In the genomic region with DNA sequence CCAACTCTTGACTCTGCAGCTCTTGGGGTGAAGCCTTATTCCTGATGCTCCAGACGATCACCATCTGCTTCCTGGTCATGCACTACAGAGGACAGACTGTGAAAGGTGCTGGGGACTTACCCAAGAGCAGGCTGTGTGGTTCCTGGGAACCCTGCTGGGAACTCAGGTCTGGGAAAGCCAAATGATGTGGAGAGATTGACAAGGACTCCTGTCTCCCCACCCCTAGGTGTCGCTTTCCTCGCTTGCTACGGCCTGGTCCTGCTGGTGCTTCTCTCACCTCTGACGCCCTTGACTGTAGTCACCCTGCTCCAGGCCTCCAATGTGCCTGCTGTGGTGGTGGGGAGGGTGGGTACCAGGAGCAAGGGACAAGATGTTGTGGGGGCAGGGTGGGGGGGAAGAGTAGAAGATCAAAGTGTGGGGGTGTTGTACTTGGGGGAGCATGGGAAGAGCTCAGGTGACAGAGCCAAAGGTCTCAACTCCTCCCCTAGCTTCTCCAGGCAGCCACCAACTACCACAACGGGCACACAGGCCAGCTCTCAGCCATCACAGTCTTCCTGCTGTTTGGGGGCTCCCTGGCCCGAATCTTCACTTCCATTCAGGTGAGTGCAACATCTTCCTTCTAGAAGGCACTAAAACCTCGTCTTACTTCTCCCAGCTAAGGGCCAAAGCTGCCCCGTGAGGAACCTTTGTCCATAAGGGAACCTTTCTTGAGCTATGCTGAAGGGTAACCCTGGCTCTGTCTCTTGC, we compare ENCODE assay signal across 8 cellular contexts. TPM values are rescaled to one million over a fixed set of nuclear protein-coding genes. Genes with fewer than 3 reads are reported as not detected.
DNase-seq lines count a peak whose midpoint lies in the region; ATAC-seq and TF ChIP-seq lines count a peak whose summit lies in the region.

No MANE protein-coding gene starts in this region.

- intact Hi-C loops in CD4-positive, alpha-beta T cell (cut with DNase I, micrococcal nuclease) = loop anchor here in 1 of 2 experiments (10.0 kb wide), 1 partner anchor 542 kb away; the partner anchor contains the start of gene SLC16A11

- no peaks in the 10 kb centered on the region for H3K27me3 ChIP-seq in CD4-positive, alpha-beta T cell (ENCODE audit: control insufficient read depth, insufficient read depth, low read length)
- H3K27me3 ChIP-seq in HL-60 (ENCODE audit: insufficient read depth, poor library complexity, severe bottlenecking) (no peaks in the 10 kb centered on the region), liver (ENCODE audit: control insufficient read depth in 4 of 4, insufficient read depth in 4 of 4, low read length in 3 of 4) (no peaks in the 10 kb centered on the region)

- H3K4me3 ChIP-seq in HL-60 (replicated peaks; ENCODE audit: insufficient read depth, low read length) (no peak overlapping the region), liver (ENCODE audit: low read depth in 1 of 3, low read length in 3 of 3) (no peak overlapping the region)

- peaks cover 41% of the 10 kb centered on the region for H3K36me3 Mint-ChIP-seq in CD4-positive, alpha-beta T cell (ENCODE audit: low read depth)
- H3K36me3 Mint-ChIP-seq in activated naive CD8-positive, alpha-beta T cell treated with anti-CD3 and anti-CD28 coated beads, Interleukin-2, amount 50 U/mL, for 24 hours (ENCODE audit: low read depth) = peaks cover 23% of the 10 kb centered on the region

- H3K4me1 Mint-ChIP-seq in CD4-positive, alpha-beta T cell (ENCODE audit: low read depth) = peaks cover 27% of the 10 kb centered on the region
- peaks cover 37% of the 10 kb centered on the region for H3K4me1 Mint-ChIP-seq in activated naive CD8-positive, alpha-beta T cell treated with anti-CD3 and anti-CD28 coated beads, Interleukin-2, amount 50 U/mL, for 24 hours

- H3K9ac ChIP-seq in liver (ENCODE audit: low read depth in 1 of 2, low read length in 2 of 2) = no peak overlapping the region

- TF ChIP-seq CTCF in CD4-positive, alpha-beta T cell (IDR thresholded peaks at IDR 0.05) = no peak
- TF ChIP-seq CTCF in HL-60 (IDR thresholded peaks at IDR 0.05; ENCODE audit: insufficient read depth, low read length) (peak; percentile 56), liver (IDR thresholded peaks at IDR 0.05; ENCODE audit: low read depth, low read length, missing input control) (no peak)

- WGBS in liver = 74% methylated on average over 9 of the region's 9 CpGs

- peak; percentile 31 to 57 for TF ChIP-seq RAD21 in liver (IDR thresholded peaks at IDR 0.05)

- H3K27ac Mint-ChIP-seq in CD4-positive, alpha-beta T cell = no peak overlapping the region
- H3K27ac Mint-ChIP-seq in activated naive CD8-positive, alpha-beta T cell treated with anti-CD3 and anti-CD28 coated beads, Interleukin-2, amount 50 U/mL, for 24 hours = peak overlapping the region; percentile 18

- CTCF ChIA-PET in CD4-positive, alpha-beta T cell (lab: Charles Lee) = interaction anchor here (4.3 kb wide), 1 partner anchor 101 kb away, joined by 21 read pairs; the partner anchor contains the start of genes TP53 and WRAP53

- no peaks in the 10 kb centered on the region for H3K27me3 Mint-ChIP-seq in CD4-positive, alpha-beta T cell
- H3K27me3 Mint-ChIP-seq in activated naive CD8-positive, alpha-beta T cell treated with anti-CD3 and anti-CD28 coated beads, Interleukin-2, amount 50 U/mL, for 24 hours = no peaks in the 10 kb centered on the region

- no peaks in the 10 kb centered on the region for H3K9me3 Mint-ChIP-seq in CD4-positive, alpha-beta T cell
- no peaks in the 10 kb centered on the region for H3K9me3 Mint-ChIP-seq in activated naive CD8-positive, alpha-beta T cell treated with anti-CD3 and anti-CD28 coated beads, Interleukin-2, amount 50 U/mL, for 24 hours

- H3K4me3 Mint-ChIP-seq in CD4-positive, alpha-beta T cell = peak overlapping the region; percentile 20
- no peak overlapping the region for H3K4me3 Mint-ChIP-seq in activated naive CD8-positive, alpha-beta T cell treated with anti-CD3 and anti-CD28 coated beads, Interleukin-2, amount 50 U/mL, for 24 hours

- no peak for DNase-seq in CD4-positive, alpha-beta T cell
- DNase-seq in HL-60 (ENCODE audit: low read depth in 1 of 2, low spot score in 1 of 2) (peak in 1 of 2 experiments; percentile 63), SIG-M5 (lab: John Stamatoyannopoulos, UW) (no peak), NCI-H345 treated with DMSO at 0.1 percent for 48 hours (lab: John Stamatoyannopoulos, UW; ENCODE audit: unreplicated experiment) (no peak)
- no peak for DNase-seq in activated naive CD8-positive, alpha-beta T cell treated with anti-CD3 and anti-CD28 coated beads, Interleukin-2, amount 50 U/mL, for 24 hours
- no peak for DNase-seq in activated CD8-positive, alpha-beta memory T cell treated with anti-CD3 and anti-CD28 coated beads for 24 hours

- peaks cover 7 to 24% (median 10%) of the 10 kb centered on the region in 4 donors for H3K36me3 ChIP-seq in liver (ENCODE audit: control insufficient read depth in 4 of 4, insufficient read depth in 3 of 4, low read depth in 1 of 4, low read length in 3 of 4)

- POLR2A ChIA-PET in CD4-positive, alpha-beta T cell (lab: Charles Lee) = no interaction called here

- ATAC-seq in CD4-positive, alpha-beta T cell (ENCODE audit: poor library complexity) = no peak
- ATAC-seq in activated naive CD8-positive, alpha-beta T cell treated with anti-CD3 and anti-CD28 coated beads, Interleukin-2, amount 50 U/mL, for 24 hours = no peak
- no peak for ATAC-seq in HG03039 (IDR thresholded peaks at IDR 0.05; ENCODE audit: unreplicated experiment)

- H3K4me1 ChIP-seq in liver (ENCODE audit: control insufficient read depth in 4 of 4, insufficient read depth in 4 of 4, low read length in 3 of 4) = peaks cover 5 to 30% (median 16%) of the 10 kb centered on the region in 4 donors

- no peaks in the 10 kb centered on the region for H3K9me3 ChIP-seq in CD4-positive, alpha-beta T cell (ENCODE audit: control insufficient read depth, low read length)
- H3K9me3 ChIP-seq in liver (ENCODE audit: control insufficient read depth in 4 of 4, low read length in 3 of 4) = no peaks in the 10 kb centered on the region

- H3K27ac ChIP-seq in CD4-positive, alpha-beta T cell (ENCODE audit: low read depth, low read length) = no peak overlapping the region
- H3K27ac ChIP-seq in HL-60 (replicated peaks) (peak overlapping the region; percentile 63), liver (ENCODE audit: low read depth in 1 of 2, low read length in 2 of 2) (no peak overlapping the region)

TF ChIP-seq in liver, 16 proteins besides CTCF, POLR2A, EP300 and RAD21:
- TF ChIP-seq, protein P1, sequence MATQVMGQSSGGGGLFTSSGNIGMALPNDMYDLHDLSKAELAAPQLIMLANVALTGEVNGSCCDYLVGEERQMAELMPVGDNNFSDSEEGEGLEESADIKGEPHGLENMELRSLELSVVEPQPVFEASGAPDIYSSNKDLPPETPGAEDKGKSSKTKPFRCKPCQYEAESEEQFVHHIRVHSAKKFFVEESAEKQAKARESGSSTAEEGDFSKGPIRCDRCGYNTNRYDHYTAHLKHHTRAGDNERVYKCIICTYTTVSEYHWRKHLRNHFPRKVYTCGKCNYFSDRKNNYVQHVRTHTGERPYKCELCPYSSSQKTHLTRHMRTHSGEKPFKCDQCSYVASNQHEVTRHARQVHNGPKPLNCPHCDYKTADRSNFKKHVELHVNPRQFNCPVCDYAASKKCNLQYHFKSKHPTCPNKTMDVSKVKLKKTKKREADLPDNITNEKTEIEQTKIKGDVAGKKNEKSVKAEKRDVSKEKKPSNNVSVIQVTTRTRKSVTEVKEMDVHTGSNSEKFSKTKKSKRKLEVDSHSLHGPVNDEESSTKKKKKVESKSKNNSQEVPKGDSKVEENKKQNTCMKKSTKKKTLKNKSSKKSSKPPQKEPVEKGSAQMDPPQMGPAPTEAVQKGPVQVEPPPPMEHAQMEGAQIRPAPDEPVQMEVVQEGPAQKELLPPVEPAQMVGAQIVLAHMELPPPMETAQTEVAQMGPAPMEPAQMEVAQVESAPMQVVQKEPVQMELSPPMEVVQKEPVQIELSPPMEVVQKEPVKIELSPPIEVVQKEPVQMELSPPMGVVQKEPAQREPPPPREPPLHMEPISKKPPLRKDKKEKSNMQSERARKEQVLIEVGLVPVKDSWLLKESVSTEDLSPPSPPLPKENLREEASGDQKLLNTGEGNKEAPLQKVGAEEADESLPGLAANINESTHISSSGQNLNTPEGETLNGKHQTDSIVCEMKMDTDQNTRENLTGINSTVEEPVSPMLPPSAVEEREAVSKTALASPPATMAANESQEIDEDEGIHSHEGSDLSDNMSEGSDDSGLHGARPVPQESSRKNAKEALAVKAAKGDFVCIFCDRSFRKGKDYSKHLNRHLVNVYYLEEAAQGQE (IDR thresholded peaks at IDR 0.05) = no peak
TF ChIP-seq in liver: peak in this region for 0.

RNA-seq across cellular contexts. Expression of gene SOX15, which starts 3.0 kb away (rescaled TPM):
- under 1 TPM in 1 of 2 experiments, not detected in 1; 0.30 TPM for total RNA-seq in CD4-positive, alpha-beta T cell
- under 1 TPM in 1 of 2 donors, not detected in 1; 0.17 TPM for total RNA-seq in liver
- under 1 TPM; 0.06 to 0.33 TPM for polyA plus RNA-seq in liver

RNA-seq across cellular contexts. Expression of gene MPDU1, which starts 3.2 kb away (rescaled TPM):
- total RNA-seq in CD4-positive, alpha-beta T cell = 10 to 100 TPM; 12.0 to 12.9 TPM
- 100 to 1,000 TPM in 1 of 2 donors, 10 to 100 TPM in 1; 71.6 to 111 TPM for total RNA-seq in liver
- polyA plus RNA-seq in liver = 100 to 1,000 TPM in 1 of 2 donors, 10 to 100 TPM in 1; 55.3 to 136 TPM

RNA-seq across cellular contexts. Expression of gene CD68, which starts 7.4 kb away (rescaled TPM):
- under 1 TPM; 0.33 to 0.95 TPM for total RNA-seq in CD4-positive, alpha-beta T cell
- total RNA-seq in liver = 10 to 100 TPM; 15.8 to 50.4 TPM
- polyA plus RNA-seq in liver = 10 to 100 TPM; 14.2 to 88.6 TPM

RNA-seq across cellular contexts. Expression of gene SENP3, which starts 25.1 kb away (rescaled TPM):
- 10 to 100 TPM; 27.7 to 28.9 TPM for total RNA-seq in CD4-positive, alpha-beta T cell
- 10 to 100 TPM; 21.3 to 29.2 TPM for total RNA-seq in liver
- polyA plus RNA-seq in liver = 10 to 100 TPM in 1 of 2 donors, 1 to 10 TPM in 1; 4.9 to 18.2 TPM

RNA-seq across cellular contexts. Expression of gene FXR2, which starts 27.9 kb away (rescaled TPM):
- total RNA-seq in CD4-positive, alpha-beta T cell = 10 to 100 TPM; 20.6 to 22.5 TPM
- total RNA-seq in liver = 10 to 100 TPM; 12.4 to 18.3 TPM
- 10 to 100 TPM in 1 of 2 donors, 1 to 10 TPM in 1; 6.8 to 17.2 TPM for polyA plus RNA-seq in liver

Comparison
In these comparisons a context has a peak if more than half of its experiments do, and no peak if none do; other contexts are left out.
1. RNA of gene MPDU1, which starts 3.2 kb away (total RNA-seq): 71.6 to 111 TPM in liver; 12.0 to 12.9 TPM in CD4-positive, alpha-beta T cell; every median in the first group is over 4 times any median in the second.
2. RNA of gene CD68, which starts 7.4 kb away (total RNA-seq): 15.8 to 50.4 TPM in liver; 0.33 to 0.95 TPM in CD4-positive, alpha-beta T cell; every median in the first group is over 4 times any median in the second.